ENCODE assay signal across 13 cellular contexts in genomic region chr15:44033894-44034293, GRCh38.
DNase-seq lines count a peak whose midpoint lies in the region; ATAC-seq and TF ChIP-seq lines count a peak whose summit lies in the region.
"Had no signal": no experiment of that assay in that cellular context is flagged by ENCODE, and none has a peak within 500 bp of the region (broad histone marks: within the 10 kb centered on the region; RNA-seq: fewer than 3 reads in every experiment).

No MANE protein-coding gene starts in this region.

- no peak for ATAC-seq in GM21717 (IDR thresholded peaks at IDR 0.05; ENCODE audit: unreplicated experiment)
- no peak for ATAC-seq in HG03457 (IDR thresholded peaks at IDR 0.05; ENCODE audit: unreplicated experiment)

- no peak overlapping the region for H3K4me3 ChIP-seq in brain microvascular endothelial cell (ENCODE audit: low read depth, low read length)

- H3K27ac ChIP-seq in brain microvascular endothelial cell = no peak overlapping the region
- H3K27ac ChIP-seq: C4-2B had no signal

- no peak for TF ChIP-seq CTCF in brain microvascular endothelial cell (IDR thresholded peaks at IDR 0.05; ENCODE audit: low read depth, low read length, missing control alignments)

- DNase-seq in AG08396 (ENCODE audit: low spot score) (peak; percentile 25), HUDEP-2 (lab: John Stamatoyannopoulos, UW; ENCODE audit: unreplicated experiment in 76 of 76) (peak in 53 of 76 experiments; percentile 1 to 82 (median 33)), brain microvascular endothelial cell (peak; percentile 71), left kidney (ENCODE audit: low read depth, low spot score) (peak; percentile 14), activated gamma-delta T cell treated with Interleukin-2 at 50 U/mL for 16 hours (no peak), KBM-7 (no peak)
- DNase-seq: activated CD8-positive, alpha-beta memory T cell treated with anti-CD3 and anti-CD28 coated beads for 24 hours; islet precursor cell; NCI-H1048; stimulated activated naive CD4-positive, alpha-beta T cell treated with Interleukin-2 at 50 U/mL for 16 hours had no signal

- no peaks in the 10 kb centered on the region for H3K36me3 ChIP-seq in brain microvascular endothelial cell (replicated peaks)

- H3K27me3 ChIP-seq in brain microvascular endothelial cell (replicated peaks) = no peaks in the 10 kb centered on the region

- in situ Hi-C loops in brain microvascular endothelial cell (cut with HindIII; ENCODE audit: low pct_ligation_motif_present, low sequenced_read_pairs) = no loop called here
- in situ Hi-C loops in KBM-7 (cut with MboI; ENCODE audit: low pct_unique_long_range_greater_than_20kb, low sequenced_read_pairs) = no loop called here

Comparison
In these comparisons a context has a peak if more than half of its experiments do, and no peak if none do; other contexts are left out.
1. DNase-seq: peak in AG08396 (single experiment), HUDEP-2 (53 of 76), brain microvascular endothelial cell (single experiment) and left kidney (single experiment); none in activated gamma-delta T cell treated with Interleukin-2 at 50 U/mL for 16 hours (single experiment) and KBM-7 (single experiment).